Comparison of ENCODE assay signal across 8 cellular contexts in the genomic region with DNA sequence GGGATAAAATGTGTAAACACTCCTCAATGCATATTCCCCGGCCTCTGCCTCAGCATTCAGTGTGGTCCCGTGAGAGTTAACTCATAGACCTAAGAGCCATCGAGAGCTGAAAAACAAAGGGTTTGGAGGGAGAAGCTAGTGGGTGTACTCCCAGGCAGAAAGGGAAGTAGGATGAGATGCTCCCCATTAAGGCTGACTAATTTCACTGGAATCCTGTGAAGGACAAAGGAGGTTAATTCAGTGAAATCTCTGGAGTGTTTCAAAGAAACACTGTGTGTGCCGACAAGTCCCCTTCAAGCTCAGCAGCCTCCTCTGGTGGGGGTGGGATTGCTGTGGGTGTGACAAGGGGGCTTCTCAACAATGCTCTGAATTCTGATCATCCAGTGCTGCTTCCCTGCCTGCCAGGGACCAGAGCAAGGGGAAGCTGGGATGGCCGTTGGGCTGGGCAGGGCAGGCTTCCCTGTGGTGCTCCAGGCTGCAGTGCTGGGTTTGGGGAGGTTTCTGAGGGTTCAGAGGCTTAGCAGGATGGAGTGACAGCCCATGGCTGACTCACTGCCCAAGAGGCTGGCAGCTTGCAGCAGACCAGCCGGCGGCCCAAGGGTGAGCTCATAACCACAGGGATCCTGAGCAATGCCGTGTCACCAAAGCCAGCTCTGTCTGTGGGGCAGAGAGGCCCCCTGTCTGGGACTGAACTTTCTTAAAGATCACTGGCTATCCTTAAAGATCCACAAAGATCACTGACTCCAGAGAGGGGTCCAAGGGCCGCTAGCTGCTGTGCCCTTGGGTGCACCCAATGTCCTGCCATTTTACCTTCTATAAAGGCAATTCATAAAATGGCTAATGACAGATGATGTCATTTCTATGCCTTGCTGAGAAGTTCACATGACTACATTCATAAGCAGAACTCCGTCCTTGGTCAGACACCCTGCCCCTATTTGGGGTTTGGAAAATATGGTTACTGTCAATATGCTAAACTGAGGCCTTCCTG.
DNase-seq lines count a peak whose midpoint lies in the region; ATAC-seq and TF ChIP-seq lines count a peak whose summit lies in the region.
"Had no signal": no experiment of that assay in that cellular context is flagged by ENCODE, and none has a peak within 500 bp of the region (broad histone marks: within the 10 kb centered on the region; RNA-seq: fewer than 3 reads in every experiment).

No MANE protein-coding gene starts in this region.

- H3K4me3 ChIP-seq in GM23338: no peak overlapping the region
- H3K4me3 ChIP-seq in skeletal muscle cell (ENCODE audit: low read depth, low read length): peak overlapping the region; percentile 7

- peak; percentile 92 for ATAC-seq in GM23338
- ATAC-seq in GM18498 (IDR thresholded peaks at IDR 0.05; ENCODE audit: unreplicated experiment): no peak
- no peak for ATAC-seq in GM18867 (IDR thresholded peaks at IDR 0.05; ENCODE audit: unreplicated experiment)

- no peaks in the 10 kb centered on the region for H3F3A ChIP-seq in GM23338 (replicated peaks; ENCODE audit: low read depth)

- peak overlapping the region; percentile 94 for H2AFZ ChIP-seq in GM23338

- no peak overlapping the region for H3K4me2 ChIP-seq in GM23338

- H3K27me3 ChIP-seq in GM23338 (ENCODE audit: insufficient read depth): no peaks in the 10 kb centered on the region

- no peak overlapping the region for H3K27ac ChIP-seq in GM23338 (ENCODE audit: low read depth)

- no peaks in the 10 kb centered on the region for H3K79me2 ChIP-seq in GM23338 (replicated peaks; ENCODE audit: insufficient read depth)

- H3K27me3 Mint-ChIP-seq in GM23338 (ENCODE audit: insufficient read depth, low read depth, poor library complexity): peaks cover 1% of the 10 kb centered on the region

- no peaks in the 10 kb centered on the region for H3K9me2 ChIP-seq in GM23338 (ENCODE audit: insufficient read depth)

- H3K36me3 ChIP-seq in GM23338 (ENCODE audit: insufficient read depth): no peaks in the 10 kb centered on the region

- no peaks in the 10 kb centered on the region for H3K9me3 Mint-ChIP-seq in GM23338

- H3K4me1 ChIP-seq in GM23338 (ENCODE audit: insufficient read depth): no peaks in the 10 kb centered on the region

- DNase-seq in GM23338 (ENCODE audit: low spot score) (peak; percentile 35), NCI-H69 (lab: John Stamatoyannopoulos, UW) (peak; percentile 59), ecto neural progenitor cell (ENCODE audit: low spot score) (peak; percentile 55), skeletal muscle cell (ENCODE audit: low read depth) (peak; percentile 92), HuH-7.5 (ENCODE audit: low spot score) (no peak)
- DNase-seq: NCI-H187 had no signal

- no peak for TF ChIP-seq CTCF in GM23338 (conservative IDR thresholded peaks at IDR 0.05; ENCODE audit: low read depth in 2 of 2)

- H3K36me3 Mint-ChIP-seq in GM23338 (ENCODE audit: low read depth): no peaks in the 10 kb centered on the region

- peaks cover 11% of the 10 kb centered on the region for H3K4me1 Mint-ChIP-seq in GM23338

- H3K4me3 Mint-ChIP-seq in GM23338: no peak overlapping the region

- peak overlapping the region; percentile 81; the same call in 1 of the 2 replicates for H3K27ac Mint-ChIP-seq in GM23338

- no peaks in the 10 kb centered on the region for H4K20me1 ChIP-seq in GM23338 (replicated peaks; ENCODE audit: insufficient read depth)

TF ChIP-seq in GM23338, 12 proteins besides CTCF, POLR2A, EP300 and RAD21:
- TF ChIP-seq EZH2 (IDR thresholded peaks at IDR 0.05; ENCODE audit: low read depth, unreplicated experiment): no peak
- no peak for TF ChIP-seq ZNF114 (CRISPR knock-in tag; IDR thresholded peaks at IDR 0.05)
- TF ChIP-seq POLR2AphosphoS5 (IDR thresholded peaks at IDR 0.05; ENCODE audit: low read depth): no peak
- no peak for TF ChIP-seq CREB1 (CRISPR knock-in tag; IDR thresholded peaks at IDR 0.05; ENCODE audit: low read depth)
- no peak for TF ChIP-seq JUNB (IDR thresholded peaks at IDR 0.05; ENCODE audit: unreplicated experiment)
- no peak for TF ChIP-seq STAT1 (IDR thresholded peaks at IDR 0.05; ENCODE audit: unreplicated experiment)
- TF ChIP-seq NANOG (IDR thresholded peaks at IDR 0.05; ENCODE audit: borderline replicate concordance): no peak
- TF ChIP-seq, protein P1, sequence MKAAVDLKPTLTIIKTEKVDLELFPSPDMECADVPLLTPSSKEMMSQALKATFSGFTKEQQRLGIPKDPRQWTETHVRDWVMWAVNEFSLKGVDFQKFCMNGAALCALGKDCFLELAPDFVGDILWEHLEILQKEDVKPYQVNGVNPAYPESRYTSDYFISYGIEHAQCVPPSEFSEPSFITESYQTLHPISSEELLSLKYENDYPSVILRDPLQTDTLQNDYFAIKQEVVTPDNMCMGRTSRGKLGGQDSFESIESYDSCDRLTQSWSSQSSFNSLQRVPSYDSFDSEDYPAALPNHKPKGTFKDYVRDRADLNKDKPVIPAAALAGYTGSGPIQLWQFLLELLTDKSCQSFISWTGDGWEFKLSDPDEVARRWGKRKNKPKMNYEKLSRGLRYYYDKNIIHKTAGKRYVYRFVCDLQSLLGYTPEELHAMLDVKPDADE (IDR thresholded peaks at IDR 0.05): no peak
